In the genomic region with DNA sequence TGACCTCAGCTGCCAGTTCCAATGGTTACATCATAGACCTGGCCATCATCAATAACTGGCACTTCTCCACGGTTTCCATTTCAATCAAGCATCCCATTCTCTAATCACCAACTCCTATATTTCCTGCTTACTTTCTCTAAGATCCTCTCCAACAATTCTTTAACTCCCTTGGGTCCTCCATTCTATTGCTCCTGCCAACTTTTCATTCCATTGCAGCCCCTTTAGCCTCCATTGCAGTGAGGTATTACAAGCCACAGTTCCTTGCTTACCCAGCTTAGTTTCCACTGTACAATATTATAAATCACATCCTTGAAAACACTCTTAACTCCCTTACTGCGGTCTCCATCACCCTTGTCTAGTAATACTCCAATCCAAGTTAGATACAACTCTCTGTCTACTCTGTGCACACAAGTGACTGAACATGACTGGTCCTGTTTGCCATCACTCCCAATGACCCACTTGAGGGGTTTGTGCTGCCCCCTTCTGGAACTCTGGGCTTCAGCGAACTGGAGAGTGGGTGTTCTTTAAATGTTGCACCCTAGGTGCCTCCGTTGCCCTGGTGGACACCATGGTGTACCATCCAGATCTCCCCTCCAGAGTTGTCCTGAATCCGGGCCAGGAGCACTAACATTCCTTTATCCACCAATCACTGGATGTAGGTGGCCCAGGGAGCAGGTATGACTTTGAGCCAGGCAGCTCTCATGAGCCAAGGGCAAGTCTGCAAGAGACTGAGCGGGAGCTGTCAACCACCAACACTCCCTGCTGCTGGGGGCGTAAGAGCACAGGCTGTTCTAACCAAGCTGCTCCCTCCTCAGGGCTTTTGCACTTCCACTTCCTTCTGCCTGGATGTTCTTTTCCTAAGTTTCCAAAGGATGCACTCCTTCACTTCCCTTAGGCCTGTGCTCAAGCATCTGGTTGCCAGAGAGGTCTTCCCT, we compare ENCODE assay signal across 2 cellular contexts.
A peak's percentile ranks its signal among the peaks of the same experiment; 100 is the strongest.
TF ChIP-seq lines count a peak whose summit lies in the region.

No MANE protein-coding gene starts in this region.

TF ChIP-seq in GM23338, 12 proteins besides CTCF, POLR2A, EP300 and RAD21 (continued from another document):
- TF ChIP-seq ZNF331 (CRISPR knock-in tag; IDR thresholded peaks at IDR 0.05; ENCODE audit: low read depth), result no peak
- TF ChIP-seq EZH2phosphoT487 (IDR thresholded peaks at IDR 0.05; ENCODE audit: unreplicated experiment), result no peak
- TF ChIP-seq EZH2 (IDR thresholded peaks at IDR 0.05; ENCODE audit: low read depth, unreplicated experiment), result no peak
- TF ChIP-seq NANOG (IDR thresholded peaks at IDR 0.05; ENCODE audit: borderline replicate concordance), result no peak
- TF ChIP-seq CREB1 (CRISPR knock-in tag; IDR thresholded peaks at IDR 0.05; ENCODE audit: low read depth), result no peak
- no peak for TF ChIP-seq STAT1 (IDR thresholded peaks at IDR 0.05; ENCODE audit: unreplicated experiment)
TF ChIP-seq in GM23338: peak in this region for 0.

TF ChIP-seq in K562, 482 proteins besides CTCF, POLR2A, EP300 and RAD21 (continued from another document and continues in another):
- TF ChIP-seq, protein P1, sequence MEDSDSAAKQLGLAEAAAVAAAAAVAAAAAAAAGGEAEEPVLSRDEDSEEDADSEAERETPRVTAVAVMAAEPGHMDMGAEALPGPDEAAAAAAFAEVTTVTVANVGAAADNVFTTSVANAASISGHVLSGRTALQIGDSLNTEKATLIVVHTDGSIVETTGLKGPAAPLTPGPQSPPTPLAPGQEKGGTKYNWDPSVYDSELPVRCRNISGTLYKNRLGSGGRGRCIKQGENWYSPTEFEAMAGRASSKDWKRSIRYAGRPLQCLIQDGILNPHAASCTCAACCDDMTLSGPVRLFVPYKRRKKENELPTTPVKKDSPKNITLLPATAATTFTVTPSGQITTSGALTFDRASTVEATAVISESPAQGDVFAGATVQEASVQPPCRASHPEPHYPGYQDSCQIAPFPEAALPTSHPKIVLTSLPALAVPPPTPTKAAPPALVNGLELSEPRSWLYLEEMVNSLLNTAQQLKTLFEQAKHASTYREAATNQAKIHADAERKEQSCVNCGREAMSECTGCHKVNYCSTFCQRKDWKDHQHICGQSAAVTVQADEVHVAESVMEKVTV (CRISPR knock-in tag; IDR thresholded peaks at IDR 0.05), result peak; percentile 41; the same call in 1 of the 2 replicates
- TF ChIP-seq SRSF1 (IDR thresholded peaks at IDR 0.05; ENCODE audit: low read depth, low read length) (no peak), CREB1 (IDR thresholded peaks at IDR 0.05) (no peak), CREB1 (CRISPR knock-in tag; IDR thresholded peaks at IDR 0.05) (no peak), JUNB (CRISPR knock-in tag; conservative IDR thresholded peaks at IDR 0.05) (no peak), TGIF2 (CRISPR knock-in tag; IDR thresholded peaks at IDR 0.05) (no peak), NEUROD1 (IDR thresholded peaks at IDR 0.05; ENCODE audit: borderline replicate concordance, low read depth, low read length, partially characterized antibody) (no peak), BCL6 (CRISPR knock-in tag; IDR thresholded peaks at IDR 0.05) (no peak), PCBP1 (IDR thresholded peaks at IDR 0.05; ENCODE audit: low read depth, low read length, poor library complexity, severe bottlenecking) (no peak), L3MBTL2 (IDR thresholded peaks at IDR 0.05) (no peak), SIN3A (IDR thresholded peaks at IDR 0.05; ENCODE audit: borderline replicate concordance in 2 of 2, control insufficient read depth in 1 of 2, low read depth in 2 of 2, low read length in 2 of 2) (no peak), ZNF133 (CRISPR knock-in tag; IDR thresholded peaks at IDR 0.05) (no peak), KDM5B (IDR thresholded peaks at IDR 0.05; ENCODE audit: insufficient replicate concordance, low read depth, low read length) (no peak), BRD9 (IDR thresholded peaks at IDR 0.05; ENCODE audit: low read depth, partially characterized antibody) (no peak), CHD2 (IDR thresholded peaks at IDR 0.05; ENCODE audit: low read depth, low read length) (no peak), CXXC5 (CRISPR knock-in tag; IDR thresholded peaks at IDR 0.05) (no peak), GATA2 (CRISPR knock-in tag; IDR thresholded peaks at IDR 0.05) (0 out of 2 replicates have a peak, but pooled peaks have one; percentile 19), SREBF2 (CRISPR knock-in tag; IDR thresholded peaks at IDR 0.05) (0 out of 2 replicates have a peak, but pooled peaks have one; percentile 37), KAT8 (IDR thresholded peaks at IDR 0.05; ENCODE audit: low read depth) (no peak), ZFP30 (CRISPR knock-in tag; IDR thresholded peaks at IDR 0.05; ENCODE audit: borderline replicate concordance) (no peak), PHTF2 (CRISPR knock-in tag; IDR thresholded peaks at IDR 0.05) (no peak), CBFB (CRISPR knock-in tag; IDR thresholded peaks at IDR 0.05) (0 out of 2 replicates have a peak, but pooled peaks have one; percentile 72), BCOR (IDR thresholded peaks at IDR 0.05) (no peak), ZNF589 (CRISPR knock-in tag; IDR thresholded peaks at IDR 0.05; ENCODE audit: low read depth) (no peak), GABPB1 (CRISPR knock-in tag; IDR thresholded peaks at IDR 0.05) (no peak), LARP7 (IDR thresholded peaks at IDR 0.05) (no peak), KAT2B (IDR thresholded peaks at IDR 0.05; ENCODE audit: low read depth, low read length) (no peak), RCOR1 (IDR thresholded peaks at IDR 0.05; ENCODE audit: borderline replicate concordance in 1 of 2, low read depth in 2 of 2, low read length in 2 of 2) (peak in 1 of 2 experiments; percentile 51; a peak in 1 of 4 replicates), RBBP5 (IDR thresholded peaks at IDR 0.05; ENCODE audit: borderline replicate concordance, insufficient read depth, low read length, poor library complexity, severe bottlenecking) (no peak), MIER1 (IDR thresholded peaks at IDR 0.05; ENCODE audit: low read depth) (no peak)
- TF ChIP-seq, protein P2, sequence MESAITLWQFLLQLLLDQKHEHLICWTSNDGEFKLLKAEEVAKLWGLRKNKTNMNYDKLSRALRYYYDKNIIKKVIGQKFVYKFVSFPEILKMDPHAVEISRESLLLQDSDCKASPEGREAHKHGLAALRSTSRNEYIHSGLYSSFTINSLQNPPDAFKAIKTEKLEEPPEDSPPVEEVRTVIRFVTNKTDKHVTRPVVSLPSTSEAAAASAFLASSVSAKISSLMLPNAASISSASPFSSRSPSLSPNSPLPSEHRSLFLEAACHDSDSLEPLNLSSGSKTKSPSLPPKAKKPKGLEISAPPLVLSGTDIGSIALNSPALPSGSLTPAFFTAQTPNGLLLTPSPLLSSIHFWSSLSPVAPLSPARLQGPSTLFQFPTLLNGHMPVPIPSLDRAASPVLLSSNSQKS (CRISPR knock-in tag; IDR thresholded peaks at IDR 0.05), result no peak
- TF ChIP-seq, protein P3, sequence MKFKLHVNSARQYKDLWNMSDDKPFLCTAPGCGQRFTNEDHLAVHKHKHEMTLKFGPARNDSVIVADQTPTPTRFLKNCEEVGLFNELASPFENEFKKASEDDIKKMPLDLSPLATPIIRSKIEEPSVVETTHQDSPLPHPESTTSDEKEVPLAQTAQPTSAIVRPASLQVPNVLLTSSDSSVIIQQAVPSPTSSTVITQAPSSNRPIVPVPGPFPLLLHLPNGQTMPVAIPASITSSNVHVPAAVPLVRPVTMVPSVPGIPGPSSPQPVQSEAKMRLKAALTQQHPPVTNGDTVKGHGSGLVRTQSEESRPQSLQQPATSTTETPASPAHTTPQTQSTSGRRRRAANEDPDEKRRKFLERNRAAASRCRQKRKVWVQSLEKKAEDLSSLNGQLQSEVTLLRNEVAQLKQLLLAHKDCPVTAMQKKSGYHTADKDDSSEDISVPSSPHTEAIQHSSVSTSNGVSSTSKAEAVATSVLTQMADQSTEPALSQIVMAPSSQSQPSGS (CRISPR knock-in tag; IDR thresholded peaks at IDR 0.05), result no peak
- TF ChIP-seq, protein P4, sequence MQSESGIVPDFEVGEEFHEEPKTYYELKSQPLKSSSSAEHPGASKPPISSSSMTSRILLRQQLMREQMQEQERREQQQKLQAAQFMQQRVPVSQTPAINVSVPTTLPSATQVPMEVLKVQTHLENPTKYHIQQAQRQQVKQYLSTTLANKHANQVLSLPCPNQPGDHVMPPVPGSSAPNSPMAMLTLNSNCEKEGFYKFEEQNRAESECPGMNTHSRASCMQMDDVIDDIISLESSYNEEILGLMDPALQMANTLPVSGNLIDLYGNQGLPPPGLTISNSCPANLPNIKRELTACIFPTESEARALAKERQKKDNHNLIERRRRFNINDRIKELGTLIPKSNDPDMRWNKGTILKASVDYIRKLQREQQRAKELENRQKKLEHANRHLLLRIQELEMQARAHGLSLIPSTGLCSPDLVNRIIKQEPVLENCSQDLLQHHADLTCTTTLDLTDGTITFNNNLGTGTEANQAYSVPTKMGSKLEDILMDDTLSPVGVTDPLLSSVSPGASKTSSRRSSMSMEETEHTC (IDR thresholded peaks at IDR 0.05), result no peak
- TF ChIP-seq, protein P5, sequence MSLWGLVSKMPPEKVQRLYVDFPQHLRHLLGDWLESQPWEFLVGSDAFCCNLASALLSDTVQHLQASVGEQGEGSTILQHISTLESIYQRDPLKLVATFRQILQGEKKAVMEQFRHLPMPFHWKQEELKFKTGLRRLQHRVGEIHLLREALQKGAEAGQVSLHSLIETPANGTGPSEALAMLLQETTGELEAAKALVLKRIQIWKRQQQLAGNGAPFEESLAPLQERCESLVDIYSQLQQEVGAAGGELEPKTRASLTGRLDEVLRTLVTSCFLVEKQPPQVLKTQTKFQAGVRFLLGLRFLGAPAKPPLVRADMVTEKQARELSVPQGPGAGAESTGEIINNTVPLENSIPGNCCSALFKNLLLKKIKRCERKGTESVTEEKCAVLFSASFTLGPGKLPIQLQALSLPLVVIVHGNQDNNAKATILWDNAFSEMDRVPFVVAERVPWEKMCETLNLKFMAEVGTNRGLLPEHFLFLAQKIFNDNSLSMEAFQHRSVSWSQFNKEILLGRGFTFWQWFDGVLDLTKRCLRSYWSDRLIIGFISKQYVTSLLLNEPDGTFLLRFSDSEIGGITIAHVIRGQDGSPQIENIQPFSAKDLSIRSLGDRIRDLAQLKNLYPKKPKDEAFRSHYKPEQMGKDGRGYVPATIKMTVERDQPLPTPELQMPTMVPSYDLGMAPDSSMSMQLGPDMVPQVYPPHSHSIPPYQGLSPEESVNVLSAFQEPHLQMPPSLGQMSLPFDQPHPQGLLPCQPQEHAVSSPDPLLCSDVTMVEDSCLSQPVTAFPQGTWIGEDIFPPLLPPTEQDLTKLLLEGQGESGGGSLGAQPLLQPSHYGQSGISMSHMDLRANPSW (CRISPR knock-in tag; IDR thresholded peaks at IDR 0.05), result no peak
- TF ChIP-seq, protein P6, sequence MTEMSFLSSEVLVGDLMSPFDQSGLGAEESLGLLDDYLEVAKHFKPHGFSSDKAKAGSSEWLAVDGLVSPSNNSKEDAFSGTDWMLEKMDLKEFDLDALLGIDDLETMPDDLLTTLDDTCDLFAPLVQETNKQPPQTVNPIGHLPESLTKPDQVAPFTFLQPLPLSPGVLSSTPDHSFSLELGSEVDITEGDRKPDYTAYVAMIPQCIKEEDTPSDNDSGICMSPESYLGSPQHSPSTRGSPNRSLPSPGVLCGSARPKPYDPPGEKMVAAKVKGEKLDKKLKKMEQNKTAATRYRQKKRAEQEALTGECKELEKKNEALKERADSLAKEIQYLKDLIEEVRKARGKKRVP (CRISPR knock-in tag; IDR thresholded peaks at IDR 0.05), result no peak
- TF ChIP-seq, protein P7, sequence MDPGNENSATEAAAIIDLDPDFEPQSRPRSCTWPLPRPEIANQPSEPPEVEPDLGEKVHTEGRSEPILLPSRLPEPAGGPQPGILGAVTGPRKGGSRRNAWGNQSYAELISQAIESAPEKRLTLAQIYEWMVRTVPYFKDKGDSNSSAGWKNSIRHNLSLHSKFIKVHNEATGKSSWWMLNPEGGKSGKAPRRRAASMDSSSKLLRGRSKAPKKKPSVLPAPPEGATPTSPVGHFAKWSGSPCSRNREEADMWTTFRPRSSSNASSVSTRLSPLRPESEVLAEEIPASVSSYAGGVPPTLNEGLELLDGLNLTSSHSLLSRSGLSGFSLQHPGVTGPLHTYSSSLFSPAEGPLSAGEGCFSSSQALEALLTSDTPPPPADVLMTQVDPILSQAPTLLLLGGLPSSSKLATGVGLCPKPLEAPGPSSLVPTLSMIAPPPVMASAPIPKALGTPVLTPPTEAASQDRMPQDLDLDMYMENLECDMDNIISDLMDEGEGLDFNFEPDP (CRISPR knock-in tag; IDR thresholded peaks at IDR 0.05), result no peak
- TF ChIP-seq, protein P8, sequence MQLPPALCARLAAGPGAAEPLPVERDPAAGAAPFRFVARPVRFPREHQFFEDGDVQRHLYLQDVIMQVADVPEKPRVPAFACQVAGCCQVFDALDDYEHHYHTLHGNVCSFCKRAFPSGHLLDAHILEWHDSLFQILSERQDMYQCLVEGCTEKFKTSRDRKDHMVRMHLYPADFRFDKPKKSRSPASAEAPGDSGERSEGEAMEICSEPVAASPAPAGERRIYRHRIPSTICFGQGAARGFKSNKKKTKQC (CRISPR knock-in tag; IDR thresholded peaks at IDR 0.05), result no peak
- TF ChIP-seq, protein P9, sequence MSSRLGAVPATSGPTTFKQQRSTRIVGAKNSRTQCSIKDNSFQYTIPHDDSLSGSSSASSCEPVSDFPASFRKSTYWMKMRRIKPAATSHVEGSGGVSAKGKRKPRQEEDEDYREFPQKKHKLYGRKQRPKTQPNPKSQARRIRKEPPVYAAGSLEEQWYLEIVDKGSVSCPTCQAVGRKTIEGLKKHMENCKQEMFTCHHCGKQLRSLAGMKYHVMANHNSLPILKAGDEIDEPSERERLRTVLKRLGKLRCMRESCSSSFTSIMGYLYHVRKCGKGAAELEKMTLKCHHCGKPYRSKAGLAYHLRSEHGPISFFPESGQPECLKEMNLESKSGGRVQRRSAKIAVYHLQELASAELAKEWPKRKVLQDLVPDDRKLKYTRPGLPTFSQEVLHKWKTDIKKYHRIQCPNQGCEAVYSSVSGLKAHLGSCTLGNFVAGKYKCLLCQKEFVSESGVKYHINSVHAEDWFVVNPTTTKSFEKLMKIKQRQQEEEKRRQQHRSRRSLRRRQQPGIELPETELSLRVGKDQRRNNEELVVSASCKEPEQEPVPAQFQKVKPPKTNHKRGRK (tag; IDR thresholded peaks at IDR 0.05), result no peak
- TF ChIP-seq, protein P10, sequence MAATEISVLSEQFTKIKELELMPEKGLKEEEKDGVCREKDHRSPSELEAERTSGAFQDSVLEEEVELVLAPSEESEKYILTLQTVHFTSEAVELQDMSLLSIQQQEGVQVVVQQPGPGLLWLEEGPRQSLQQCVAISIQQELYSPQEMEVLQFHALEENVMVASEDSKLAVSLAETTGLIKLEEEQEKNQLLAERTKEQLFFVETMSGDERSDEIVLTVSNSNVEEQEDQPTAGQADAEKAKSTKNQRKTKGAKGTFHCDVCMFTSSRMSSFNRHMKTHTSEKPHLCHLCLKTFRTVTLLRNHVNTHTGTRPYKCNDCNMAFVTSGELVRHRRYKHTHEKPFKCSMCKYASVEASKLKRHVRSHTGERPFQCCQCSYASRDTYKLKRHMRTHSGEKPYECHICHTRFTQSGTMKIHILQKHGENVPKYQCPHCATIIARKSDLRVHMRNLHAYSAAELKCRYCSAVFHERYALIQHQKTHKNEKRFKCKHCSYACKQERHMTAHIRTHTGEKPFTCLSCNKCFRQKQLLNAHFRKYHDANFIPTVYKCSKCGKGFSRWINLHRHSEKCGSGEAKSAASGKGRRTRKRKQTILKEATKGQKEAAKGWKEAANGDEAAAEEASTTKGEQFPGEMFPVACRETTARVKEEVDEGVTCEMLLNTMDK (IDR thresholded peaks at IDR 0.05; ENCODE audit: borderline replicate concordance, insufficient read depth, low read depth, low read length, poor library complexity, severe bottlenecking), result peak; percentile 90
